26 cellular contexts compared by ENCODE assay signal in genomic region chr9:130632081-130632710, GRCh38. TPM values are rescaled to one million over a fixed set of nuclear protein-coding genes. Genes with fewer than 3 reads are reported as not detected.
"Had no signal": no experiment of that assay in that cellular context is flagged by ENCODE, and none has a peak within 500 bp of the region (broad histone marks: within the 10 kb centered on the region; RNA-seq: fewer than 3 reads in every experiment).

No MANE protein-coding gene starts in this region.

- H3K27me3 ChIP-seq: dorsolateral prefrontal cortex, heart left ventricle, neutrophil, right lobe of liver, tibial artery, upper lobe of left lung, vagina had no signal

- H3K9me3 ChIP-seq: heart left ventricle, neutrophil, psoas muscle, right lobe of liver, tibial artery, upper lobe of left lung, vagina had no signal

- H3K4me3 ChIP-seq: dorsolateral prefrontal cortex, heart left ventricle, psoas muscle, right lobe of liver, skin epidermis, tibial artery, upper lobe of left lung, vagina had no signal

- DNase-seq: cortex of kidney; effector CD8-positive, alpha-beta T cell; heart left ventricle; hippocampal formation; kidney glomerular epithelial cell; naive thymus-derived CD4-positive, alpha-beta T cell; nephron progenitor cell; psoas muscle; retina; right lobe of liver; stimulated activated CD4-positive, alpha-beta T cell treated with anti-CD3 and anti-CD28 coated beads, Interleukin-2, amount 100 ng/mL, for 48 hours; upper lobe of left lung had no signal

- ATAC-seq: esophagus mucosa; naive thymus-derived CD4-positive, alpha-beta T cell; psoas muscle; right lobe of liver had no signal

- H3K4me1 ChIP-seq: psoas muscle, right lobe of liver, tibial artery, upper lobe of left lung, vagina had no signal

- H3K27ac ChIP-seq: dorsolateral prefrontal cortex, neutrophil, psoas muscle, right lobe of liver, skin epidermis, tibial artery, upper lobe of left lung, vagina had no signal

RNA-seq across cellular contexts. Expression of gene PRDM12, which starts 32.2 kb away (rescaled TPM):
- total RNA-seq: esophagus mucosa; fibroblast of lung; glomerular endothelial cell; liver; lung microvascular endothelial cell; mesenteric fat pad; mononuclear cell; naive thymus-derived CD4-positive, alpha-beta T cell; osteoblast; psoas muscle; temporal lobe; vagina had no signal
- polyA plus RNA-seq: fibroblast of lung, heart left ventricle had no signal
